Comparison of ENCODE assay signal across 9 cellular contexts in genomic region chr11:18853086-18853720, GRCh38.
DNase-seq lines count a peak whose midpoint lies in the region; TF ChIP-seq lines count a peak whose summit lies in the region.
"Had no signal": no experiment of that assay in that cellular context is flagged by ENCODE, and none has a peak within 500 bp of the region (broad histone marks: within the 10 kb centered on the region; RNA-seq: fewer than 3 reads in every experiment).

No MANE protein-coding gene starts in this region.

- no peaks in the 10 kb centered on the region for H3K36me3 Mint-ChIP-seq in osteocyte (ENCODE audit: unreplicated experiment)

- H3K27me3 ChIP-seq in H7 (ENCODE audit: control insufficient read depth, insufficient read depth, low read length): no peaks in the 10 kb centered on the region
- H3K27me3 ChIP-seq: BLaER1 had no signal

- peak; percentile 20 for DNase-seq in NCI-H1092 treated with DMSO at 0.1 percent for 48 hours (lab: John Stamatoyannopoulos, UW)
- DNase-seq in NCI-H1092 (lab: John Stamatoyannopoulos, UW): no peak
- DNase-seq in H7: peak; percentile 8
- DNase-seq in NCI-H1694 treated with DMSO at 0.1 percent for 48 hours (lab: John Stamatoyannopoulos, UW): peak; percentile 6
- peak; percentile 9 for DNase-seq in cerebellar cortex (ENCODE audit: low spot score)
- no peak for DNase-seq in osteocyte (ENCODE audit: extremely low spot score, unreplicated experiment)
- DNase-seq in stimulated activated naive CD4-positive, alpha-beta T cell (lab: John Stamatoyannopoulos, UW): no peak
- DNase-seq in hepatic stellate cell (ENCODE audit: low spot score): no peak

- peak; percentile 46 for TF ChIP-seq CTCF in osteocyte (IDR thresholded peaks at IDR 0.05)

- H3K9me3 Mint-ChIP-seq in osteocyte (ENCODE audit: unreplicated experiment): peaks cover 5% of the 10 kb centered on the region

- H3K4me1 Mint-ChIP-seq in osteocyte (ENCODE audit: unreplicated experiment): no peaks in the 10 kb centered on the region

- H3K4me3 Mint-ChIP-seq in osteocyte (ENCODE audit: unreplicated experiment): no peak overlapping the region

- H3K27me3 Mint-ChIP-seq in osteocyte (ENCODE audit: unreplicated experiment): peaks cover 19% of the 10 kb centered on the region

- no peak overlapping the region for H3K27ac Mint-ChIP-seq in osteocyte (ENCODE audit: unreplicated experiment)

- no peak overlapping the region for H3K4me3 ChIP-seq in H7 (ENCODE audit: insufficient read depth, low read depth, low read length)
- H3K4me3 ChIP-seq: BLaER1 had no signal

- H3K36me3 ChIP-seq in H7 (replicated peaks; ENCODE audit: control insufficient read depth, insufficient read depth, low read length): no peaks in the 10 kb centered on the region
- H3K36me3 ChIP-seq: BLaER1 had no signal

Comparison
In these comparisons a context has a peak if more than half of its experiments do, and no peak if none do; other contexts are left out.
1. DNase-seq: peak in NCI-H1092 treated with DMSO at 0.1 percent for 48 hours (single experiment), H7 (single experiment), NCI-H1694 treated with DMSO at 0.1 percent for 48 hours (single experiment) and cerebellar cortex (single experiment); none in NCI-H1092 (single experiment), osteocyte (single experiment), stimulated activated naive CD4-positive, alpha-beta T cell (0 of 6) and hepatic stellate cell (single experiment).